8 cellular contexts compared by ENCODE assay signal in genomic region chr13:32427852-32428580, GRCh38. TPM values are rescaled to one million over a fixed set of nuclear protein-coding genes. Genes with fewer than 3 reads are reported as not detected.
DNase-seq lines count a peak whose midpoint lies in the region; ATAC-seq, FAIRE-seq and TF ChIP-seq lines count a peak whose summit lies in the region.

TSS of gene N4BP2L1 (minus strand) at chr13:32428130. CDS start at chr13:32428082, 48 bp downstream.

- peak within 1 kb of the TSS; percentile 56 for H3K27ac ChIP-seq in SJCRH30
- peak within 1 kb of the TSS; percentile 79 to 99 (median 90) for H3K27ac ChIP-seq in pancreas
- peak within 1 kb of the TSS; percentile 99 for H3K27ac ChIP-seq in thymus (ENCODE audit: low read depth)

- 0 to 1% methylated on average over 31 to 40 of the region's 40 CpGs for WGBS in pancreas, 2 donors
- under 1% methylated on average over 40 of the region's 40 CpGs for WGBS in thymus

- H3K4me3 ChIP-seq in SJCRH30, result peak within 1 kb of the TSS; percentile 91
- H3K4me3 ChIP-seq in pancreas, result peak within 1 kb of the TSS; percentile 70 to 85 (median 82)
- peak within 1 kb of the TSS; percentile 94 for H3K4me3 ChIP-seq in thymus (ENCODE audit: low read length)

- H3K36me3 ChIP-seq in SJCRH30 (no peaks in the 10 kb centered on the region), pancreas (no peaks in the 10 kb centered on the region), thymus (ENCODE audit: control insufficient read depth, insufficient read depth) (peaks cover 3% of the 10 kb centered on the region)

- H3K27me3 ChIP-seq in SJCRH30 (no peaks in the 10 kb centered on the region), pancreas (no peaks in the 10 kb centered on the region), thymus (ENCODE audit: control insufficient read depth, insufficient read depth) (no peaks in the 10 kb centered on the region)

- FAIRE-seq in pancreas (lab: Jason Lieb, UNC), result no peak

- H3K9me3 ChIP-seq in SJCRH30 (replicated peaks) (no peaks in the 10 kb centered on the region), pancreas (no peaks in the 10 kb centered on the region), thymus (ENCODE audit: control insufficient read depth) (no peaks in the 10 kb centered on the region)

- DNase-seq in COR-L47 (lab: John Stamatoyannopoulos, UW), result peak; percentile 65
- DNase-seq in HPDE6-E6E7 (ENCODE audit: extremely low spot score), result peak; percentile 11
- DNase-seq in SJCRH30, result peak; percentile 72 to 76
- peak; percentile 86 for DNase-seq in activated naive CD4-positive, alpha-beta T cell treated with Interleukin-2 at 50 U/mL for 16 hours
- peak; percentile 78 for DNase-seq in Right ventricle myocardium superior
- peak; percentile 76 to 92 (median 86) for DNase-seq in pancreas

- TF ChIP-seq CTCF in pancreas (IDR thresholded peaks at IDR 0.05), result no peak

- peaks cover 13% of the 10 kb centered on the region; the same call in 1 of the 2 replicates for H3K4me1 ChIP-seq in SJCRH30
- H3K4me1 ChIP-seq in pancreas, result peaks cover 0 to 9% (median 0%) of the 10 kb centered on the region in 3 donors
- H3K4me1 ChIP-seq in thymus (ENCODE audit: control insufficient read depth, insufficient read depth, low read length), result peaks cover 12% of the 10 kb centered on the region

- ATAC-seq in GM19455 (IDR thresholded peaks at IDR 0.05; ENCODE audit: unreplicated experiment) (peak; percentile 66), Right ventricle myocardium superior (ENCODE audit: poor library complexity) (peak; percentile 73), pancreas (peak; percentile 79 to 88 (median 84))

- intact Hi-C loops in Right ventricle myocardium superior (cut with DNase I) (no loop called here), pancreas (cut with DNase I) (no loop called here)

RNA-seq across cellular contexts. Expression of gene N4BP2L1, which starts in this region (rescaled TPM):
- total RNA-seq in SJCRH30 (2014; rRNA removed; shearing (Covaris generic)), result 6.3 and 10.4 TPM in 2 replicates
- 3.7 TPM for total RNA-seq in Right ventricle myocardium superior
- total RNA-seq in pancreas, result 10 to 100 TPM in 3 of 6 donors, 1 to 10 TPM in 3; 5.3 to 18.0 (median 9.4) TPM
- 10 to 100 TPM; 18.4 to 22.4 TPM for polyA plus RNA-seq in pancreas
- 75.7 TPM for polyA plus RNA-seq in thymus

Comparison
In these comparisons a context has a peak if more than half of its experiments do, and no peak if none do; other contexts are left out.
1. Peak in every context shown above with its lines: DNase-seq, ATAC-seq, H3K4me3 ChIP-seq and H3K27ac ChIP-seq.
2. DNase-seq: peak in every context shown above with its lines; median percentile 86 in activated naive CD4-positive, alpha-beta T cell treated with Interleukin-2 at 50 U/mL for 16 hours; 86 in pancreas; 78 in Right ventricle myocardium superior; 74 in SJCRH30; 65 in COR-L47; 11 in HPDE6-E6E7.